13 cellular contexts compared by ENCODE assay signal in the genomic region with DNA sequence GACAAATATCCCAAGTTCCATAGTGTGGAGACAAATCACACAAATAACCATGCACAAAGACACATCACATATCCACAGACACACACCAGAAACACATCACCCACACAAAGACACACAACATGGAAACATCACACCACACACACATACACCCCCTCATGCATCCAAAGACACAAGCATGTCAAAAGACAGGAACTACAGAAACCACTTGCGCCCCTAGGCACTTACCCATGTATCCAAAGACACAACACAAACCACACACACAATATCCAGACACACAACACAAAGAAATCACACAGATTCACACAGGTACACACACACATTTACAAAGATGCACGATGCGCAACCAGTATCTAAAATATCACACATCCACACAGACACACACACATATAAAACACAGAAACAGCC. TPM values are rescaled to one million over a fixed set of nuclear protein-coding genes. Genes with fewer than 3 reads are reported as not detected.
DNase-seq lines count a peak whose midpoint lies in the region; ATAC-seq and TF ChIP-seq lines count a peak whose summit lies in the region.
"Had no signal": no experiment of that assay in that cellular context is flagged by ENCODE, and none has a peak within 500 bp of the region (broad histone marks: within the 10 kb centered on the region; RNA-seq: fewer than 3 reads in every experiment).

No MANE protein-coding gene starts in this region.

- H3K9me3 Mint-ChIP-seq in activated T-cell treated with anti-CD3 and anti-CD28 coated beads, Interleukin-2, amount 50 U/mL, for 24 hours = no peaks in the 10 kb centered on the region
- no peaks in the 10 kb centered on the region for H3K9me3 Mint-ChIP-seq in effector memory CD8-positive, alpha-beta T cell

- H3K4me1 Mint-ChIP-seq in activated T-cell treated with anti-CD3 and anti-CD28 coated beads, Interleukin-2, amount 50 U/mL, for 24 hours (ENCODE audit: low read depth) = peaks cover 23% of the 10 kb centered on the region
- H3K4me1 Mint-ChIP-seq in effector memory CD8-positive, alpha-beta T cell (ENCODE audit: low read depth in 2 of 2) = peaks cover 15 to 22% of the 10 kb centered on the region in 2 donors

- no peak overlapping the region for H2AFZ ChIP-seq in OCI-LY3 (ENCODE audit: low read depth, low read length)
- no peak overlapping the region for H2AFZ ChIP-seq in smooth muscle cell (ENCODE audit: low read depth)

- H3K4me1 ChIP-seq in OCI-LY3 (ENCODE audit: low read length) (peaks cover 11% of the 10 kb centered on the region), smooth muscle cell (ENCODE audit: low read depth) (peaks cover under 1% of the 10 kb centered on the region), right cardiac atrium (ENCODE audit: control insufficient read depth, insufficient read depth, low read length) (no peaks in the 10 kb centered on the region)

- no peaks in the 10 kb centered on the region for H3K36me3 Mint-ChIP-seq in activated T-cell treated with anti-CD3 and anti-CD28 coated beads, Interleukin-2, amount 50 U/mL, for 24 hours (ENCODE audit: low read depth)
- peaks cover 3% of the 10 kb centered on the region for H3K36me3 Mint-ChIP-seq in effector memory CD8-positive, alpha-beta T cell (ENCODE audit: insufficient read depth)

- peaks cover 87% of the 10 kb centered on the region for H3K27me3 Mint-ChIP-seq in activated T-cell treated with anti-CD3 and anti-CD28 coated beads, Interleukin-2, amount 50 U/mL, for 24 hours
- H3K27me3 Mint-ChIP-seq in effector memory CD8-positive, alpha-beta T cell = peaks cover 76 to 95% of the 10 kb centered on the region in 2 donors

- H3K9ac ChIP-seq in OCI-LY3 (ENCODE audit: low read length) (no peak overlapping the region), smooth muscle cell (ENCODE audit: low read depth) (no peak overlapping the region)

- intact Hi-C loops in right cardiac atrium (cut with DNase I) = loop anchor here in 2 of 4 donors (5.0 to 10.0 kb wide), 2 partner anchors 71 to 78 kb away; no protein-coding TSS in a partner anchor

- H4K20me1 ChIP-seq in OCI-LY3 (ENCODE audit: insufficient read depth, low read length) = no peaks in the 10 kb centered on the region
- no peaks in the 10 kb centered on the region for H4K20me1 ChIP-seq in smooth muscle cell (ENCODE audit: low read depth)

- H3K27me3 ChIP-seq in OCI-LY3 (ENCODE audit: low read depth, low read length) = peaks cover 7% of the 10 kb centered on the region
- peaks cover 27% of the 10 kb centered on the region for H3K27me3 ChIP-seq in smooth muscle cell (ENCODE audit: low read depth)
- H3K27me3 ChIP-seq in right cardiac atrium (ENCODE audit: control insufficient read depth, insufficient read depth) = no peaks in the 10 kb centered on the region

- peak overlapping the region; percentile 79 for H3K4me2 ChIP-seq in OCI-LY3 (ENCODE audit: low read length)
- H3K4me2 ChIP-seq in smooth muscle cell = peak overlapping the region; percentile 95

- H3K79me2 ChIP-seq in OCI-LY3 (ENCODE audit: low read length) (no peaks in the 10 kb centered on the region), smooth muscle cell (ENCODE audit: low read depth) (no peaks in the 10 kb centered on the region)

- H3K9me3 ChIP-seq in OCI-LY3 (ENCODE audit: insufficient read depth, low read length) (no peaks in the 10 kb centered on the region), smooth muscle cell (replicated peaks; ENCODE audit: low read depth) (no peaks in the 10 kb centered on the region), right cardiac atrium (ENCODE audit: control insufficient read depth, low read length) (no peaks in the 10 kb centered on the region)
- H3K9me3 ChIP-seq: mucosa of descending colon, tibial nerve had no signal

- 97% methylated on average over 3 of the region's 3 CpGs for WGBS in smooth muscle cell (ENCODE audit: low lambda C conversion rate)
- WGBS in right cardiac atrium = 94% methylated on average over 3 of the region's 3 CpGs

- H3K36me3 ChIP-seq in OCI-LY3 (replicated peaks; ENCODE audit: low read depth, low read length) (no peaks in the 10 kb centered on the region), smooth muscle cell (ENCODE audit: low read depth) (no peaks in the 10 kb centered on the region)
- H3K36me3 ChIP-seq: tibial nerve had no signal

- no peaks in the 10 kb centered on the region for H3F3A ChIP-seq in smooth muscle cell (ENCODE audit: low read depth)

- no peak for TF ChIP-seq CTCF in OCI-LY3 (IDR thresholded peaks at IDR 0.05; ENCODE audit: low read depth, low read length)
- no peak for TF ChIP-seq CTCF in smooth muscle cell (IDR thresholded peaks at IDR 0.05; ENCODE audit: borderline replicate concordance, insufficient read depth, poor library complexity, severe bottlenecking)

- no peak overlapping the region for H3K27ac ChIP-seq in OCI-LY3 (ENCODE audit: low read length)
- H3K27ac ChIP-seq in smooth muscle cell (ENCODE audit: low read depth) = no peak overlapping the region
- no peak overlapping the region for H3K27ac ChIP-seq in right cardiac atrium (ENCODE audit: low read length)
- H3K27ac ChIP-seq: tibial nerve had no signal

- peak overlapping the region; percentile 70 for H3K4me3 Mint-ChIP-seq in activated T-cell treated with anti-CD3 and anti-CD28 coated beads, Interleukin-2, amount 50 U/mL, for 24 hours
- H3K4me3 Mint-ChIP-seq in effector memory CD8-positive, alpha-beta T cell = peak overlapping the region; percentile 51 to 71

- ATAC-seq in effector memory CD8-positive, alpha-beta T cell (replicated peaks) = no peak
- ATAC-seq in right cardiac atrium (no peak), GM21717 (IDR thresholded peaks at IDR 0.05; ENCODE audit: unreplicated experiment) (no peak)

- no peak for DNase-seq in activated T-cell treated with anti-CD3 and anti-CD28 coated beads, Interleukin-2, amount 50 U/mL, for 24 hours
- no peak for DNase-seq in activated T-cell treated with anti-CD3 and anti-CD28 coated beads for 4 hours
- no peak for DNase-seq in effector memory CD8-positive, alpha-beta T cell
- DNase-seq in smooth muscle cell (lab: John Stamatoyannopoulos, UW; ENCODE audit: unreplicated experiment) = no peak
- DNase-seq in SIG-M5 (lab: John Stamatoyannopoulos, UW) = no peak
- no peak for DNase-seq in right cardiac atrium
- DNase-seq: mucosa of descending colon; NCI-H2227 treated with DMSO at 0.1 percent for 48 hours; SHP77 treated with DMSO at 0.1 percent for 48 hours; stimulated activated CD4-positive, alpha-beta T cell treated with anti-CD3 and anti-CD28 coated beads, Interleukin-2, amount 100 ng/mL, for 48 hours had no signal

- peak overlapping the region; percentile 78 for H3K4me3 ChIP-seq in OCI-LY3 (ENCODE audit: low read length)
- no peak overlapping the region for H3K4me3 ChIP-seq in smooth muscle cell
- H3K4me3 ChIP-seq in right cardiac atrium (ENCODE audit: low read length) = no peak overlapping the region
- H3K4me3 ChIP-seq: mucosa of descending colon had no signal

- no peak overlapping the region for H3K27ac Mint-ChIP-seq in activated T-cell treated with anti-CD3 and anti-CD28 coated beads, Interleukin-2, amount 50 U/mL, for 24 hours
- H3K27ac Mint-ChIP-seq in effector memory CD8-positive, alpha-beta T cell = no peak overlapping the region

RNA-seq across cellular contexts. Expression of gene DPF1, which starts 0.9 kb away (rescaled TPM):
- total RNA-seq in smooth muscle cell (0.27 TPM in 1 of 2 replicates, not detected in the other), right cardiac atrium (under 1 TPM in 1 of 4 donors, not detected in 3; 0.36 TPM)
- polyA plus RNA-seq in smooth muscle cell (2.4 and 3.1 TPM in 2 replicates), right cardiac atrium (0.09 TPM)
- total RNA-seq: tibial nerve had no signal

RNA-seq across cellular contexts. Expression of gene PPP1R14A, which starts 33.1 kb away (rescaled TPM):
- 4.0 and 8.1 TPM in 2 replicates for total RNA-seq in smooth muscle cell
- polyA plus RNA-seq in smooth muscle cell = 88.4 and 89.7 TPM in 2 replicates
- 10 to 100 TPM; 13.3 to 29.0 (median 21.7) TPM for total RNA-seq in right cardiac atrium
- polyA plus RNA-seq in right cardiac atrium = 51.1 TPM

RNA-seq across cellular contexts. Expression of gene SPINT2, which starts 41.3 kb away (rescaled TPM):
- total RNA-seq in smooth muscle cell (153 and 157 TPM in 2 replicates), right cardiac atrium (10 to 100 TPM in 3 of 4 donors, 1 to 10 TPM in 1; 9.0 to 16.6 (median 12.2) TPM)
- polyA plus RNA-seq in smooth muscle cell (201 and 453 TPM in 2 replicates), right cardiac atrium (5.7 TPM)
